11 cellular contexts compared by ENCODE assay signal in the genomic region with DNA sequence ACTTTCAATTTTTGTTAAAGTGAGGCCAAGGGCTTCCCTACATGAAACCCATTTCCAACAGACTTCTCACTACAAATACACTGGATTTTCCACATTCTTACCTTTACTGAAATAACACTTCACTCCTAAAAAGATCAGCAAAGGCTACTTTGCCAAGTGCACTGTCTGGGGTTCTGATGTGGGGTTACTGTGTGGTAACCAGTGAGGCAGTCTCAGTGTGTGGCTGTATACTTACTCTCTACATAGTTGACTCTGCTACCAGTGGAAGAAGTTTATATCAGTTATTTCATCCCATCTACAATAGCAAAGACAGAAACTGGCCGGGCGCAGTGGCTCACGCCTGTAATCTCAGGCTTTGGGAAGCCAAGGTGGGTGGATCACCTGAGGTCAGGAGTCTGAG. TPM values are rescaled to one million over a fixed set of nuclear protein-coding genes. Genes with fewer than 3 reads are reported as not detected.
DNase-seq lines count a peak whose midpoint lies in the region; ATAC-seq and TF ChIP-seq lines count a peak whose summit lies in the region.
"Had no signal": no experiment of that assay in that cellular context is flagged by ENCODE, and none has a peak within 500 bp of the region (broad histone marks: within the 10 kb centered on the region; RNA-seq: fewer than 3 reads in every experiment).

No MANE protein-coding gene starts in this region.

- H3K27ac ChIP-seq in 22Rv1 (peak overlapping the region; percentile 22), DND-41 (ENCODE audit: low read length) (no peak overlapping the region), neuronal stem cell (replicated peaks; ENCODE audit: low read length) (no peak overlapping the region)
- H3K27ac ChIP-seq in naive thymus-derived CD4-positive, alpha-beta T cell (ENCODE audit: low read depth, low read length): peak overlapping the region; percentile 96
- H3K27ac ChIP-seq: vagina had no signal

- peaks cover 99% of the 10 kb centered on the region for H3K79me2 ChIP-seq in DND-41 (ENCODE audit: insufficient read depth, low read length)

- ATAC-seq in DND-41 (ENCODE audit: insufficient read depth, low read depth) (no peak), HG02970 (IDR thresholded peaks at IDR 0.05; ENCODE audit: low FRiP score, unreplicated experiment) (no peak)
- ATAC-seq in activated T-helper 17 cell treated with anti-CD3 and anti-CD28 coated beads, Interleukin-2, amount 50 U/mL, for 72 hours (replicated peaks): no peak
- ATAC-seq in naive thymus-derived CD4-positive, alpha-beta T cell: peak; percentile 45

- H4K91ac ChIP-seq in neuronal stem cell (ENCODE audit: low read depth, low read length, poor library complexity): no peak overlapping the region

- H3K9me3 ChIP-seq in DND-41 (ENCODE audit: insufficient read depth, low read length, severe bottlenecking) (no peaks in the 10 kb centered on the region), neuronal stem cell (replicated peaks in 1 of 2; ENCODE audit: control insufficient read depth in 2 of 2, insufficient read depth in 1 of 2, low read depth in 1 of 2, low read length in 2 of 2) (no peaks in the 10 kb centered on the region)
- no peaks in the 10 kb centered on the region for H3K9me3 ChIP-seq in naive thymus-derived CD4-positive, alpha-beta T cell (ENCODE audit: control insufficient read depth in 2 of 3, low read length in 3 of 3)
- H3K9me3 ChIP-seq: vagina had no signal

- H2BK120ac ChIP-seq in neuronal stem cell (ENCODE audit: low read depth, low read length): no peak overlapping the region

- no peaks in the 10 kb centered on the region for H3K9me3 Mint-ChIP-seq in activated T-helper 17 cell treated with anti-CD3 and anti-CD28 coated beads, Interleukin-2, amount 50 U/mL, for 72 hours
- no peaks in the 10 kb centered on the region for H3K9me3 Mint-ChIP-seq in naive thymus-derived CD4-positive, alpha-beta T cell

- H3K18ac ChIP-seq in neuronal stem cell (ENCODE audit: low read length): no peak overlapping the region

- H2AK5ac ChIP-seq in neuronal stem cell (ENCODE audit: low read depth, low read length): no peak overlapping the region

- CTCF ChIA-PET in naive thymus-derived CD4-positive, alpha-beta T cell (lab: Charles Lee): interaction anchor here (0.7 to 2.8 kb wide), 7 partner anchors 8 to 73 kb away, joined by 3 to 12 read pairs (median 7); a partner anchor contains a TSS

- H4K20me1 ChIP-seq in DND-41 (ENCODE audit: insufficient read depth, low read length): peaks cover 87% of the 10 kb centered on the region

- H3K23ac ChIP-seq in neuronal stem cell (ENCODE audit: low read depth, low read length, poor library complexity): no peak overlapping the region

- no peak overlapping the region for H2BK5ac ChIP-seq in neuronal stem cell (ENCODE audit: low read length)

- H2AFZ ChIP-seq in DND-41 (ENCODE audit: low read depth, low read length): no peak overlapping the region
- no peak overlapping the region for H2AFZ ChIP-seq in neuronal stem cell (ENCODE audit: low read length)

- POLR2A ChIA-PET in naive thymus-derived CD4-positive, alpha-beta T cell (lab: Charles Lee): interaction anchor here (0.6 to 11.0 kb wide), 11 partner anchors 7 to 45 kb away, joined by 4 to 167 read pairs (median 21); a partner anchor contains a TSS

- H3K4me1 ChIP-seq in DND-41 (ENCODE audit: insufficient read depth, low read length) (peaks cover 43% of the 10 kb centered on the region), neuronal stem cell (ENCODE audit: control insufficient read depth in 2 of 2, insufficient read depth in 1 of 2, low read depth in 1 of 2, low read length in 2 of 2) (peaks cover 8 to 12% of the 10 kb centered on the region in 2 donors)
- H3K4me1 ChIP-seq in naive thymus-derived CD4-positive, alpha-beta T cell (ENCODE audit: control insufficient read depth in 2 of 2, insufficient read depth in 2 of 2, low read length in 2 of 2): peaks cover 47 to 58% of the 10 kb centered on the region in 2 donors

- no peaks in the 10 kb centered on the region for H3K27me3 Mint-ChIP-seq in activated T-helper 17 cell treated with anti-CD3 and anti-CD28 coated beads, Interleukin-2, amount 50 U/mL, for 72 hours
- no peaks in the 10 kb centered on the region for H3K27me3 Mint-ChIP-seq in naive thymus-derived CD4-positive, alpha-beta T cell

- no peak overlapping the region for H2BK12ac ChIP-seq in neuronal stem cell (ENCODE audit: low read length)

- H3K4me3 ChIP-seq in DND-41 (ENCODE audit: low read depth in 1 of 2, low read length in 2 of 2) (no peak overlapping the region), neuronal stem cell (ENCODE audit: low read length in 2 of 2) (no peak overlapping the region)
- H3K4me3 ChIP-seq in naive thymus-derived CD4-positive, alpha-beta T cell (ENCODE audit: low read length): peak overlapping the region; percentile 22
- H3K4me3 ChIP-seq: vagina had no signal

- peaks cover 100% of the 10 kb centered on the region for H3K36me3 Mint-ChIP-seq in activated T-helper 17 cell treated with anti-CD3 and anti-CD28 coated beads, Interleukin-2, amount 50 U/mL, for 72 hours (ENCODE audit: low read depth)
- peaks cover 6 to 70% (median 24%) of the 10 kb centered on the region in 5 donors for H3K36me3 Mint-ChIP-seq in naive thymus-derived CD4-positive, alpha-beta T cell

- peak overlapping the region; percentile 95 for H3K27ac Mint-ChIP-seq in activated T-helper 17 cell treated with anti-CD3 and anti-CD28 coated beads, Interleukin-2, amount 50 U/mL, for 72 hours
- H3K27ac Mint-ChIP-seq in naive thymus-derived CD4-positive, alpha-beta T cell: peak overlapping the region; percentile 87 to 99 (median 93)

- H3K27me3 ChIP-seq in DND-41 (ENCODE audit: insufficient read depth, low read length, poor library complexity) (no peaks in the 10 kb centered on the region), neuronal stem cell (ENCODE audit: control insufficient read depth in 3 of 3, insufficient read depth in 3 of 3, low read depth in 1 of 3, low read length in 3 of 3) (no peaks in the 10 kb centered on the region)
- no peaks in the 10 kb centered on the region for H3K27me3 ChIP-seq in naive thymus-derived CD4-positive, alpha-beta T cell (ENCODE audit: control insufficient read depth in 2 of 2, insufficient read depth in 2 of 2, low read length in 2 of 2)
- H3K27me3 ChIP-seq: vagina had no signal

- no peak overlapping the region for H4K8ac ChIP-seq in neuronal stem cell (ENCODE audit: low read depth, low read length)

- H3K9ac ChIP-seq in DND-41 (ENCODE audit: low read depth, low read length): 0 out of 2 replicates have a peak overlapping the region, but pooled peaks have one; percentile 6
- H3K9ac ChIP-seq in neuronal stem cell (ENCODE audit: low read depth, low read length, poor library complexity): no peak overlapping the region

- peak overlapping the region; percentile 36; the same call in 1 of the 2 replicates for H3K4me2 ChIP-seq in DND-41 (ENCODE audit: insufficient read depth, low read length)
- no peak overlapping the region for H3K4me2 ChIP-seq in neuronal stem cell (ENCODE audit: insufficient read depth, low read length, poor library complexity, severe bottlenecking)

- TF ChIP-seq CTCF in 22Rv1 (IDR thresholded peaks at IDR 0.05) (no peak), DND-41 (IDR thresholded peaks at IDR 0.05; ENCODE audit: borderline replicate concordance, extremely low read depth, low read length, poor library complexity, severe bottlenecking) (no peak)

- peaks cover 45% of the 10 kb centered on the region for H3K4me1 Mint-ChIP-seq in activated T-helper 17 cell treated with anti-CD3 and anti-CD28 coated beads, Interleukin-2, amount 50 U/mL, for 72 hours
- H3K4me1 Mint-ChIP-seq in naive thymus-derived CD4-positive, alpha-beta T cell: peaks cover 55 to 85% (median 79%) of the 10 kb centered on the region in 7 donors

- H3K36me3 ChIP-seq in DND-41 (ENCODE audit: insufficient read depth, low read length) (peaks cover 89% of the 10 kb centered on the region), neuronal stem cell (replicated peaks in 1 of 2; ENCODE audit: control insufficient read depth in 2 of 2, insufficient read depth in 2 of 2, low read length in 2 of 2) (peaks cover 19 to 94% of the 10 kb centered on the region in 2 donors)
- peaks cover 6 to 19% (median 10%) of the 10 kb centered on the region in 3 experiments for H3K36me3 ChIP-seq in naive thymus-derived CD4-positive, alpha-beta T cell (ENCODE audit: control insufficient read depth in 2 of 3, insufficient read depth in 3 of 3, low read length in 3 of 3)

- no peak overlapping the region for H3K4ac ChIP-seq in neuronal stem cell (ENCODE audit: low read length)

- WGBS in neuronal stem cell (ENCODE audit: extremely low coverage in 2 of 2, insufficient read length in 2 of 2, insufficient replicate concordance in 1 of 2), 2 donors: no CpG with 5 or more reads among the region's 3 CpGs

- peak overlapping the region; percentile 95 for H3K4me3 Mint-ChIP-seq in activated T-helper 17 cell treated with anti-CD3 and anti-CD28 coated beads, Interleukin-2, amount 50 U/mL, for 72 hours
- peak overlapping the region; percentile 91 to 99 (median 98) for H3K4me3 Mint-ChIP-seq in naive thymus-derived CD4-positive, alpha-beta T cell

- peaks cover 11% of the 10 kb centered on the region for H3K79me1 ChIP-seq in neuronal stem cell (ENCODE audit: low read depth, low read length)

- H2BK15ac ChIP-seq in neuronal stem cell (ENCODE audit: low read length): no peak overlapping the region

- no peak overlapping the region for H3K14ac ChIP-seq in neuronal stem cell (ENCODE audit: low read length)

- DNase-seq in DND-41: no peak
- peak in 1 of 9 donors; percentile 24 for DNase-seq in naive thymus-derived CD4-positive, alpha-beta T cell
- no peak for DNase-seq in NCI-H226
- no peak for DNase-seq in neuronal stem cell (ENCODE audit: low spot score)
- DNase-seq in GM03348 (ENCODE audit: low spot score): no peak
- DNase-seq: midbrain, NCI-H526 treated with DMSO at 0.1 percent for 48 hours had no signal

- intact Hi-C loops in naive thymus-derived CD4-positive, alpha-beta T cell (cut with micrococcal nuclease): loop anchor here (10.0 kb wide), 2 partner anchors 262 to 412 kb away; a partner anchor contains a TSS

RNA-seq across cellular contexts. Expression of a gene that starts 5.6 kb away (rescaled TPM):
- total RNA-seq in activated T-helper 17 cell treated with anti-CD3 and anti-CD28 coated beads, Interleukin-2, amount 50 U/mL, for 72 hours: 100 to 1,000 TPM in 1 of 2 donors, 10 to 100 TPM in 1; 81.1 to 106 TPM
- total RNA-seq in naive thymus-derived CD4-positive, alpha-beta T cell: 100 to 1,000 TPM; 112 to 161 (median 135) TPM
- polyA plus RNA-seq in naive thymus-derived CD4-positive, alpha-beta T cell: 100 to 1,000 TPM; 127 to 181 TPM
- polyA plus RNA-seq in neuronal stem cell (2013, experiment 1 of 2): 37.2 TPM
- 38.6 TPM for polyA plus RNA-seq in neuronal stem cell (2013, experiment 2 of 2)

RNA-seq across cellular contexts. Expression of a gene that starts 14.8 kb away (rescaled TPM):
- total RNA-seq in activated T-helper 17 cell treated with anti-CD3 and anti-CD28 coated beads, Interleukin-2, amount 50 U/mL, for 72 hours: 10 to 100 TPM; 22.8 to 25.2 TPM
- total RNA-seq in naive thymus-derived CD4-positive, alpha-beta T cell: 10 to 100 TPM; 24.3 to 38.3 (median 32.8) TPM
- 10 to 100 TPM in 1 of 2 donors, 1 to 10 TPM in 1; 8.0 to 15.5 TPM for polyA plus RNA-seq in naive thymus-derived CD4-positive, alpha-beta T cell
- polyA plus RNA-seq in neuronal stem cell (2013, experiment 1 of 2): 0.85 TPM
- polyA plus RNA-seq in neuronal stem cell (2013, experiment 2 of 2): 1.1 TPM

RNA-seq across cellular contexts. Expression of a gene that starts 27.3 kb away (rescaled TPM):
- total RNA-seq in activated T-helper 17 cell treated with anti-CD3 and anti-CD28 coated beads, Interleukin-2, amount 50 U/mL, for 72 hours: 100 to 1,000 TPM in 1 of 2 donors, 10 to 100 TPM in 1; 84.6 to 112 TPM
- 10 to 100 TPM; 55.8 to 81.0 (median 74.5) TPM for total RNA-seq in naive thymus-derived CD4-positive, alpha-beta T cell
- 100 to 1,000 TPM in 1 of 2 donors, 10 to 100 TPM in 1; 68.8 to 135 TPM for polyA plus RNA-seq in naive thymus-derived CD4-positive, alpha-beta T cell
- 3.5 TPM for polyA plus RNA-seq in neuronal stem cell (2013, experiment 1 of 2)
- polyA plus RNA-seq in neuronal stem cell (2013, experiment 2 of 2): 3.7 TPM

RNA-seq across cellular contexts. Expression of a gene that starts 33.9 kb away (rescaled TPM):
- total RNA-seq in activated T-helper 17 cell treated with anti-CD3 and anti-CD28 coated beads, Interleukin-2, amount 50 U/mL, for 72 hours: 100 to 1,000 TPM in 1 of 2 donors, 10 to 100 TPM in 1; 89.9 to 159 TPM
- total RNA-seq in naive thymus-derived CD4-positive, alpha-beta T cell: 100 to 1,000 TPM in 1 of 5 experiments, 10 to 100 TPM in 4; 38.7 to 110 (median 63.7) TPM
- polyA plus RNA-seq in naive thymus-derived CD4-positive, alpha-beta T cell: 100 to 1,000 TPM; 104 to 147 TPM
- 21.7 TPM for polyA plus RNA-seq in neuronal stem cell (2013, experiment 1 of 2)
- 20.9 TPM for polyA plus RNA-seq in neuronal stem cell (2013, experiment 2 of 2)

RNA-seq across cellular contexts. Expression of a gene that starts 43.3 kb away (rescaled TPM):
- total RNA-seq in activated T-helper 17 cell treated with anti-CD3 and anti-CD28 coated beads, Interleukin-2, amount 50 U/mL, for 72 hours: 10 to 100 TPM; 17.2 to 26.5 TPM
- total RNA-seq in naive thymus-derived CD4-positive, alpha-beta T cell: 10 to 100 TPM; 32.1 to 69.2 (median 49.0) TPM
- polyA plus RNA-seq in naive thymus-derived CD4-positive, alpha-beta T cell: 1 to 10 TPM in 1 of 2 donors, under 1 TPM in 1; 0.35 to 1.7 TPM
- 1.3 TPM for polyA plus RNA-seq in neuronal stem cell (2013, experiment 1 of 2)
- 1.3 TPM for polyA plus RNA-seq in neuronal stem cell (2013, experiment 2 of 2)

Comparison
In these comparisons a context has a peak if more than half of its experiments do, and no peak if none do; other contexts are left out.
1. H3K27ac ChIP-seq: peak in 22Rv1 (single experiment) and naive thymus-derived CD4-positive, alpha-beta T cell (single experiment); none in DND-41 (single experiment) and neuronal stem cell (single experiment).